ENCODE assay signal across 8 cellular contexts in the genomic region with DNA sequence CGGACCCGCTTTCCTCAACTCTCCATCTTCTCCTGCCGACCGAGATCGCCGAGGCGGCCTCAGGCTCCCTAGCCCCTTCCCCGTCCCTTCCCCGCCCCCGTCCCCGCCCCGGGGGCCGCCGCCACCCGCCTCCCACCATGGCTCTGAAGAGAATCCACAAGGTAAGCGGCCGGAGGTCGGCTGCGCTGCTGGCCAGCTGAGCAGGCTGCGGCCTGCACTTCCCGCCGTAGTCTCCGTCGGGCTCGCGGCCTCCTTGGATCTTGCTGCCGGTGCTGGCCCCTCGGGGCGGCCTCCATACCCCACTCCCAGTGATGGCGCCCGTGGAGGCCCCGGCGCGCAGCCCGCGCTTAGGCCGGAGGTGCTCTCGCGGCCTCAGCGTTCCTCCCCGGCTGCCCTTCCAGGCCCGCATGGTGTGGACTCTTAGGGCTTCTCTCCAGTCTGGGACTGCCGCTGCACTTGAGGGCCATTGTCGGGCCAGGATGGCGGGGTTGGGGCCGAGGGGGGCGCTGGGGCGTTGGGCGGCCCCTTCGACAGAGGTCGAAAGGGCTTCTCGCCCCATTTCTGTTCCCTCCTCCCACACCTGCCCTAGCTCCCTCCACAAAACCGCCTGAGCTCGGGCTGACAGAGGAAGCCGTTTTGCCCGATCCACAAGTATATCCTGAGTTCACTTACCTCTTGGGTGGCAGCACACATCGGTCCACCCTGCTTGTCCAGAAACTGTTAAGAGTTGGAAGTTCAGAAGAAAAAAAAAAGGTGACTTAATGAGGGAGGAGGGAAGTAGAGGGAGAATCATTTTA. TPM values are rescaled to one million over a fixed set of nuclear protein-coding genes. Genes with fewer than 3 reads are reported as not detected.
DNase-seq lines count a peak whose midpoint lies in the region; ATAC-seq, FAIRE-seq and TF ChIP-seq lines count a peak whose summit lies in the region.

No MANE protein-coding gene starts in this region.

- peak; percentile 57 for DNase-seq in Calu3
- peak; percentile 30 for DNase-seq in HTR-8/SVneo (ENCODE audit: insufficient read length, low spot score)
- DNase-seq in UCSD-AML1 (lab: John Stamatoyannopoulos, UW; ENCODE audit: unreplicated experiment): peak; percentile 71
- peak; percentile 61 to 90 for DNase-seq in left lung
- peak; percentile 45 for DNase-seq in stimulated activated CD4-positive, alpha-beta T cell treated with anti-CD3 and anti-CD28 coated beads, Interleukin-4, amount 100 ng/mL, for 48 hours (ENCODE audit: low read depth in 2 of 2)
- DNase-seq in superior temporal gyrus (ENCODE audit: extremely low spot score): no peak

- intact Hi-C loops in Calu3 (cut with micrococcal nuclease; ENCODE audit: unreplicated experiment) (loop anchor here (5.0 kb wide), 1 partner anchor 35 kb away; no protein-coding TSS in a partner anchor), left lung (cut with DNase I) (no loop called here)

- BruUV-seq in Calu3 (replicated peaks; lab: Mats Ljungman, UMichigan): no TSS peak

- H3K9me3 Mint-ChIP-seq in Calu3 (ENCODE audit: low read depth, unreplicated experiment): no peaks in the 10 kb centered on the region

- peak overlapping the region; percentile 81 for H3K27ac ChIP-seq in cingulate gyrus (ENCODE audit: low read depth, low read length)
- peak overlapping the region; percentile 94 to 97 for H3K27ac ChIP-seq in left lung

- peaks cover 62% of the 10 kb centered on the region for H3K36me3 Mint-ChIP-seq in Calu3 (ENCODE audit: insufficient read depth, unreplicated experiment)

- peaks cover 32 to 51% of the 10 kb centered on the region in 2 donors for H3K4me1 ChIP-seq in left lung

- H3K36me3 ChIP-seq in left lung: no peaks in the 10 kb centered on the region

- FAIRE-seq in HTR-8/SVneo (lab: Jason Lieb, UNC): no peak

- no peak for TF ChIP-seq CTCF in Calu3 (IDR thresholded peaks at IDR 0.05; ENCODE audit: unreplicated experiment)
- no peak for TF ChIP-seq CTCF in left lung (IDR thresholded peaks at IDR 0.05)

- CTCF ChIA-PET in Calu3 (lab: Charles Lee): interaction anchor here (0.7 to 3.9 kb wide), 3 partner anchors 10 to 225 kb away, joined by 3 to 12 read pairs (median 5); no protein-coding TSS in a partner anchor

- H3K27ac Mint-ChIP-seq in Calu3 (ENCODE audit: unreplicated experiment): peak overlapping the region; percentile 98

- H3K4me3 Mint-ChIP-seq in Calu3 (ENCODE audit: low read depth, unreplicated experiment): peak overlapping the region; percentile 86

- peak; percentile 11 for ATAC-seq in GM21423 (IDR thresholded peaks at IDR 0.05; ENCODE audit: unreplicated experiment)
- ATAC-seq in left lung: peak; percentile 42

- H3K27me3 Mint-ChIP-seq in Calu3 (ENCODE audit: unreplicated experiment): no peaks in the 10 kb centered on the region

- H3K4me3 ChIP-seq in left lung: peak overlapping the region; percentile 77 to 85

- no peaks in the 10 kb centered on the region for H3K27me3 ChIP-seq in left lung

- H3K9me3 ChIP-seq in left lung: no peaks in the 10 kb centered on the region

- peaks cover 18% of the 10 kb centered on the region for H3K4me1 Mint-ChIP-seq in Calu3 (ENCODE audit: low read depth, unreplicated experiment)

RNA-seq across cellular contexts. Expression of gene UBE2D2, which starts 0.7 kb away (rescaled TPM):
- total RNA-seq in Calu3 (2022) (179 and 187 TPM in 2 replicates), left lung (100 to 1,000 TPM; 122 to 125 TPM)
